ENCODE assay signal across 17 cellular contexts in genomic region chr4:119781044-119781443, GRCh38.
DNase-seq lines count a peak whose midpoint lies in the region; ATAC-seq lines count a peak whose summit lies in the region.
"Had no signal": no experiment of that assay in that cellular context is flagged by ENCODE, and none has a peak within 500 bp of the region (broad histone marks: within the 10 kb centered on the region; RNA-seq: fewer than 3 reads in every experiment).

No MANE protein-coding gene starts in this region.

- no peaks in the 10 kb centered on the region for H3K27me3 Mint-ChIP-seq in activated T-cell treated with anti-CD3 and anti-CD28 coated beads, Interleukin-2, amount 50 U/mL, for 72 hours (ENCODE audit: low read depth)
- no peaks in the 10 kb centered on the region for H3K27me3 Mint-ChIP-seq in activated CD8-positive, alpha-beta T cell treated with anti-CD3 and anti-CD28 coated beads, Interleukin-2, amount 10 ng/mL, durations not matched to agents 7 days and 5 days (ENCODE audit: low read depth)

- H3K4me1 Mint-ChIP-seq in activated T-cell treated with anti-CD3 and anti-CD28 coated beads, Interleukin-2, amount 50 U/mL, for 72 hours (ENCODE audit: low read depth): no peaks in the 10 kb centered on the region
- no peaks in the 10 kb centered on the region for H3K4me1 Mint-ChIP-seq in activated CD8-positive, alpha-beta T cell treated with anti-CD3 and anti-CD28 coated beads, Interleukin-2, amount 10 ng/mL, durations not matched to agents 7 days and 5 days (ENCODE audit: low read depth)
- H3K4me1 Mint-ChIP-seq: CD14-positive monocyte; CD4-positive, alpha-beta memory T cell had no signal

- CTCF ChIA-PET in activated CD8-positive, alpha-beta T cell treated with anti-CD3 and anti-CD28 coated beads, Interleukin-2, amount 10 ng/mL, durations not matched to agents 7 days and 5 days (lab: Charles Lee): no interaction called here

- POLR2A ChIA-PET in activated CD8-positive, alpha-beta T cell treated with anti-CD3 and anti-CD28 coated beads, Interleukin-2, amount 10 ng/mL, durations not matched to agents 7 days and 5 days (lab: Charles Lee): no interaction called here

- no peak for ATAC-seq in activated T-cell treated with anti-CD3 and anti-CD28 coated beads, Interleukin-2, amount 50 U/mL, for 72 hours (replicated peaks in 1 of 2)
- no peak for ATAC-seq in activated CD8-positive, alpha-beta T cell treated with anti-CD3 and anti-CD28 coated beads, Interleukin-2, amount 10 ng/mL, durations not matched to agents 7 days and 5 days
- ATAC-seq: HCT116 had no signal

- no peaks in the 10 kb centered on the region for H3K36me3 Mint-ChIP-seq in activated T-cell treated with anti-CD3 and anti-CD28 coated beads, Interleukin-2, amount 50 U/mL, for 72 hours (ENCODE audit: insufficient read depth in 2 of 2)
- no peaks in the 10 kb centered on the region for H3K36me3 Mint-ChIP-seq in activated CD8-positive, alpha-beta T cell treated with anti-CD3 and anti-CD28 coated beads, Interleukin-2, amount 10 ng/mL, durations not matched to agents 7 days and 5 days (ENCODE audit: low read depth)
- H3K36me3 Mint-ChIP-seq: CD14-positive monocyte; CD4-positive, alpha-beta memory T cell had no signal

- H3K4me3 Mint-ChIP-seq in activated T-cell treated with anti-CD3 and anti-CD28 coated beads, Interleukin-2, amount 50 U/mL, for 72 hours: no peak overlapping the region
- no peak overlapping the region for H3K4me3 Mint-ChIP-seq in activated CD8-positive, alpha-beta T cell treated with anti-CD3 and anti-CD28 coated beads, Interleukin-2, amount 10 ng/mL, durations not matched to agents 7 days and 5 days
- H3K4me3 Mint-ChIP-seq: CD14-positive monocyte; CD4-positive, alpha-beta memory T cell; HFFc6 had no signal

- DNase-seq in NCI-H1092 treated with DMSO at 0.1 percent for 48 hours (lab: John Stamatoyannopoulos, UW) (peak; percentile 8), NCI-H1092 (lab: John Stamatoyannopoulos, UW) (no peak), NCI-H69 (lab: John Stamatoyannopoulos, UW) (peak; percentile 7), ecto neural progenitor cell (ENCODE audit: low spot score) (no peak)
- DNase-seq in activated T-cell treated with anti-CD3 and anti-CD28 coated beads, Interleukin-2, amount 50 U/mL, for 72 hours: no peak
- no peak for DNase-seq in activated T-cell treated with anti-CD3 and anti-CD28 coated beads, Interleukin-2, amount 50 U/mL, for 48 hours
- no peak for DNase-seq in activated CD8-positive, alpha-beta T cell treated with anti-CD3 and anti-CD28 coated beads, Interleukin-2, amount 10 ng/mL, durations not matched to agents 7 days and 5 days
- DNase-seq: 8988T; CD4-positive, alpha-beta memory T cell; DMS79; GDM1; GOT3; H7; HFFc6; IMR-90 had no signal

- peaks cover 0 to 5% of the 10 kb centered on the region in 2 donors for H3K9me3 Mint-ChIP-seq in activated T-cell treated with anti-CD3 and anti-CD28 coated beads, Interleukin-2, amount 50 U/mL, for 72 hours
- H3K9me3 Mint-ChIP-seq in activated CD8-positive, alpha-beta T cell treated with anti-CD3 and anti-CD28 coated beads, Interleukin-2, amount 10 ng/mL, durations not matched to agents 7 days and 5 days (ENCODE audit: insufficient read depth): no peaks in the 10 kb centered on the region
- H3K9me3 Mint-ChIP-seq: HFFc6 had no signal

- peak overlapping the region; percentile 15 for H3K27ac Mint-ChIP-seq in activated T-cell treated with anti-CD3 and anti-CD28 coated beads, Interleukin-2, amount 50 U/mL, for 72 hours
- H3K27ac Mint-ChIP-seq in activated CD8-positive, alpha-beta T cell treated with anti-CD3 and anti-CD28 coated beads, Interleukin-2, amount 10 ng/mL, durations not matched to agents 7 days and 5 days: no peak overlapping the region
- H3K27ac Mint-ChIP-seq: CD14-positive monocyte; CD4-positive, alpha-beta memory T cell; HFFc6 had no signal

Comparison
In these comparisons a context has a peak if more than half of its experiments do, and no peak if none do; other contexts are left out.
1. DNase-seq: peak in NCI-H1092 treated with DMSO at 0.1 percent for 48 hours (single experiment) and NCI-H69 (single experiment); none in NCI-H1092 (single experiment), activated T-cell treated with anti-CD3 and anti-CD28 coated beads, Interleukin-2, amount 50 U/mL, for 72 hours (0 of 2), activated T-cell treated with anti-CD3 and anti-CD28 coated beads, Interleukin-2, amount 50 U/mL, for 48 hours (0 of 2), ecto neural progenitor cell (single experiment) and activated CD8-positive, alpha-beta T cell treated with anti-CD3 and anti-CD28 coated beads, Interleukin-2, amount 10 ng/mL, durations not matched to agents 7 days and 5 days (single experiment).